Comparison of ENCODE assay signal across 10 cellular contexts in the genomic region with DNA sequence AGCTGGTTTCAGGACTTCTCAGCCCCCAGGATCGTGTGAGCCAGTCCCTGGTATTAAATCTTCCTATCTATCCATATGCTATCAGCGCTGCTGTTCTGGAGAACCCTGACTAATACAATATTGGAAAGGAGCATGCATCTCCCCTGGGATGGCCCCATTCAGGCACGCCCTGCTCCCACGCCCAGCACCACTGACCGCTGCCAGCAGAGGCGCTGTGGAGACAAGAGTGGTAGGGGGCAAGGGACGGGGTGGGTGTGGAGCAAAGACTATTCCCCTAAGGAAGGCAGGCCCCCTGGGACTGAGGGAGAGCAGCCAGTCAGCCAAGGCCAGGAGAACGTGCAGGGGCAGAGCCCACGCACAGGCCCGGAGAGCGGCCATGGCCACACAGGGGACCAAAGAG.
DNase-seq lines count a peak whose midpoint lies in the region; TF ChIP-seq lines count a peak whose summit lies in the region.
"Had no signal": no experiment of that assay in that cellular context is flagged by ENCODE, and none has a peak within 500 bp of the region (broad histone marks: within the 10 kb centered on the region; RNA-seq: fewer than 3 reads in every experiment).

No MANE protein-coding gene starts in this region.

- H3K27me3 ChIP-seq in AG04450 (ENCODE audit: control insufficient read depth, insufficient read depth, low read length), result no peaks in the 10 kb centered on the region

- DNase-seq in AG04450 (ENCODE audit: low read depth, low spot score) (no peak), GM12865 (ENCODE audit: low read depth) (no peak), iPS-NIHi11 (ENCODE audit: low spot score) (peak; percentile 81), mesenteric fat pad (ENCODE audit: low spot score) (no peak), NCI-H2227 (lab: John Stamatoyannopoulos, UW; ENCODE audit: unreplicated experiment) (no peak)
- no peak for DNase-seq in stimulated activated CD4-positive, alpha-beta T cell treated with anti-CD3 and anti-CD28 coated beads, Interleukin-1b, Interleukin-23, amount 100 ng/mL, for 48 hours
- no peak for DNase-seq in effector CD4-positive, alpha-beta T cell
- DNase-seq: DMS79, RPMI8226 had no signal

- CTCF ChIA-PET in AG04450 (lab: Charles Lee), result no interaction called here

- H3K27ac ChIP-seq in AG04450 (ENCODE audit: low read depth, low read length), result no peak overlapping the region

- POLR2A ChIA-PET in AG04450 (lab: Yijun Ruan, JAX), result interaction anchor here (0.5 kb wide), 1 partner anchor 130 kb away, joined by 5 read pairs; no protein-coding TSS in a partner anchor

- H3K4me3 ChIP-seq in AG04450 (ENCODE audit: low read depth, low read length) (no peak overlapping the region), GM12865 (ENCODE audit: low read depth, low read length) (no peak overlapping the region), WI38 (ENCODE audit: low read depth, low read length) (no peak overlapping the region)

- TF ChIP-seq CTCF in AG04450 (IDR thresholded peaks at IDR 0.05; ENCODE audit: low read depth, low read length), result peak; percentile 20; the same call in 1 of the 2 replicates
- TF ChIP-seq CTCF in GM12865 (IDR thresholded peaks at IDR 0.05; ENCODE audit: insufficient read depth, low read depth, low read length, missing control alignments), result peak; percentile 22
- peak; percentile 30 for TF ChIP-seq CTCF in WI38 (IDR thresholded peaks at IDR 0.05; ENCODE audit: low read depth, low read length)

- H3K9me3 ChIP-seq in AG04450 (ENCODE audit: control insufficient read depth, insufficient read depth, low read length), result no peaks in the 10 kb centered on the region; the same call in 1 of the 2 replicates
